In genomic region chr6:161748535-161749386, GRCh38 we compare ENCODE assay signal across 8 cellular contexts.
A peak's percentile ranks its signal among the peaks of the same experiment; 100 is the strongest.
DNase-seq lines count a peak whose midpoint lies in the region; ATAC-seq and TF ChIP-seq lines count a peak whose summit lies in the region.

No MANE protein-coding gene starts in this region.

- H3K27me3 Mint-ChIP-seq in activated CD8-positive, alpha-beta T cell treated with anti-CD3 and anti-CD28 coated beads, Interleukin-2, amount 10 ng/mL, durations not matched to agents 7 days and 5 days (ENCODE audit: low read depth) = no peaks in the 10 kb centered on the region
- peaks cover 2% of the 10 kb centered on the region in 3 donors for H3K27me3 Mint-ChIP-seq in immature natural killer cell (ENCODE audit: low read depth in 3 of 3)

- H3K4me3 Mint-ChIP-seq in activated CD8-positive, alpha-beta T cell treated with anti-CD3 and anti-CD28 coated beads, Interleukin-2, amount 10 ng/mL, durations not matched to agents 7 days and 5 days = no peak overlapping the region
- no peak overlapping the region for H3K4me3 Mint-ChIP-seq in immature natural killer cell

- peak; percentile 38 for DNase-seq in ELR (ENCODE audit: low read depth)
- DNase-seq in HT-29 (ENCODE audit: low spot score) = peak; percentile 48
- peak; percentile 26 for DNase-seq in activated CD8-positive, alpha-beta T cell treated with anti-CD3 and anti-CD28 coated beads, Interleukin-2, amount 10 ng/mL, durations not matched to agents 7 days and 5 days
- DNase-seq in kidney epithelial cell (ENCODE audit: low read depth) = no peak
- DNase-seq in tibial nerve (ENCODE audit: low spot score in 2 of 2) = peak in 1 of 2 donors; percentile 22
- DNase-seq in DMS79 treated with DMSO at 0.1 percent for 48 hours (lab: John Stamatoyannopoulos, UW) = no peak
- DNase-seq in esophagus squamous epithelium (lab: John Stamatoyannopoulos, UW) = no peak
- DNase-seq in immature natural killer cell = no peak

- H3K36me3 Mint-ChIP-seq in activated CD8-positive, alpha-beta T cell treated with anti-CD3 and anti-CD28 coated beads, Interleukin-2, amount 10 ng/mL, durations not matched to agents 7 days and 5 days (ENCODE audit: low read depth) = no peaks in the 10 kb centered on the region
- no peaks in the 10 kb centered on the region for H3K36me3 Mint-ChIP-seq in immature natural killer cell

- WGBS in tibial nerve, 2 donors = 64 to 72% methylated on average over 18 of the region's 18 CpGs
- WGBS in esophagus squamous epithelium, 2 donors = 58 to 70% methylated on average over 18 of the region's 18 CpGs

- H3K4me3 ChIP-seq in kidney epithelial cell (ENCODE audit: low read depth, low read length) (no peak overlapping the region), tibial nerve (no peak overlapping the region), esophagus squamous epithelium (no peak overlapping the region)

- H3K4me1 Mint-ChIP-seq in activated CD8-positive, alpha-beta T cell treated with anti-CD3 and anti-CD28 coated beads, Interleukin-2, amount 10 ng/mL, durations not matched to agents 7 days and 5 days (ENCODE audit: low read depth) = no peaks in the 10 kb centered on the region
- no peaks in the 10 kb centered on the region for H3K4me1 Mint-ChIP-seq in immature natural killer cell

- ATAC-seq in activated CD8-positive, alpha-beta T cell treated with anti-CD3 and anti-CD28 coated beads, Interleukin-2, amount 10 ng/mL, durations not matched to agents 7 days and 5 days = no peak

- peaks cover 0 to 16% (median 0%) of the 10 kb centered on the region in 4 donors for H3K4me1 ChIP-seq in tibial nerve
- no peaks in the 10 kb centered on the region for H3K4me1 ChIP-seq in esophagus squamous epithelium

- CTCF ChIA-PET in activated CD8-positive, alpha-beta T cell treated with anti-CD3 and anti-CD28 coated beads, Interleukin-2, amount 10 ng/mL, durations not matched to agents 7 days and 5 days (lab: Charles Lee) = no interaction called here

- TF ChIP-seq CTCF in kidney epithelial cell (IDR thresholded peaks at IDR 0.05; ENCODE audit: insufficient read depth, low read length, poor library complexity, severe bottlenecking) (peak; percentile 64), tibial nerve (IDR thresholded peaks at IDR 0.05) (peak; percentile 16 to 49 (median 38)), esophagus squamous epithelium (IDR thresholded peaks at IDR 0.05) (peak in 3 of 6 experiments; percentile 19 to 47 (median 24))

- no peaks in the 10 kb centered on the region for H3K9me3 Mint-ChIP-seq in activated CD8-positive, alpha-beta T cell treated with anti-CD3 and anti-CD28 coated beads, Interleukin-2, amount 10 ng/mL, durations not matched to agents 7 days and 5 days (ENCODE audit: insufficient read depth)
- no peaks in the 10 kb centered on the region for H3K9me3 Mint-ChIP-seq in immature natural killer cell

- TF ChIP-seq POLR2A in tibial nerve (IDR thresholded peaks at IDR 0.05) (no peak), esophagus squamous epithelium (IDR thresholded peaks at IDR 0.05) (no peak)

- intact Hi-C loops in esophagus squamous epithelium (cut with DNase I) = no loop called here

- no peaks in the 10 kb centered on the region for H3K36me3 ChIP-seq in kidney epithelial cell (ENCODE audit: control insufficient read depth, insufficient read depth, low read length)
- H3K36me3 ChIP-seq in tibial nerve = no peaks in the 10 kb centered on the region
- H3K36me3 ChIP-seq in esophagus squamous epithelium = no peaks in the 10 kb centered on the region

- POLR2A ChIA-PET in activated CD8-positive, alpha-beta T cell treated with anti-CD3 and anti-CD28 coated beads, Interleukin-2, amount 10 ng/mL, durations not matched to agents 7 days and 5 days (lab: Charles Lee) = no interaction called here

- no peak overlapping the region for H3K27ac ChIP-seq in tibial nerve
- no peak overlapping the region for H3K27ac ChIP-seq in esophagus squamous epithelium

- H3K9me3 ChIP-seq in tibial nerve (no peaks in the 10 kb centered on the region), esophagus squamous epithelium (no peaks in the 10 kb centered on the region)

- H3K27me3 ChIP-seq in kidney epithelial cell (ENCODE audit: control insufficient read depth, insufficient read depth, low read length) = no peaks in the 10 kb centered on the region
- no peaks in the 10 kb centered on the region for H3K27me3 ChIP-seq in tibial nerve
- no peaks in the 10 kb centered on the region for H3K27me3 ChIP-seq in esophagus squamous epithelium

- H3K27ac Mint-ChIP-seq in activated CD8-positive, alpha-beta T cell treated with anti-CD3 and anti-CD28 coated beads, Interleukin-2, amount 10 ng/mL, durations not matched to agents 7 days and 5 days = no peak overlapping the region
- H3K27ac Mint-ChIP-seq in immature natural killer cell = no peak overlapping the region

- no peak for TF ChIP-seq EP300 in tibial nerve (IDR thresholded peaks at IDR 0.05)

Comparison
In these comparisons a context has a peak if more than half of its experiments do, and no peak if none do; other contexts are left out.
1. DNase-seq: peak in ELR (single experiment), HT-29 (single experiment) and activated CD8-positive, alpha-beta T cell treated with anti-CD3 and anti-CD28 coated beads, Interleukin-2, amount 10 ng/mL, durations not matched to agents 7 days and 5 days (single experiment); none in kidney epithelial cell (single experiment), DMS79 treated with DMSO at 0.1 percent for 48 hours (single experiment), esophagus squamous epithelium (single experiment) and immature natural killer cell (0 of 3).